ENCODE assay signal across 18 cellular contexts in the genomic region with DNA sequence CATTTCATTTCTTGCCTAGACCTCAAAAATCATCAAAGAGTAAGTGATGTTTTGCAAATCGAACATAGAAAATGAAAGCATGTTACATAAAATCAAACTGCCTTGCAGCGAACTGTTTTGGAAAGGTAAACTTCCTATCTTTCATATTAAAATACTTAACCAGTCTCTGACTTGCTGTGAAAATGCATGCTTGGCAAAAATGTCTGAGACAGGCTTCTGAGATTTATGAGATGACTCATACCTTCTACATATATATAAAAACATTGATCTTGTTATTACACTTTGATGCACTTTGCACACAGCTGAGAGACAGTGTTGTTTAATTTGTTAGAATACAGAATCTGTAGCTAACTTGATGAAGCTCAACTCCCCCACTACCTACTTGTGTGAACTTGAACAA.
DNase-seq lines count a peak whose midpoint lies in the region; ATAC-seq and TF ChIP-seq lines count a peak whose summit lies in the region.
"Had no signal": no experiment of that assay in that cellular context is flagged by ENCODE, and none has a peak within 500 bp of the region (broad histone marks: within the 10 kb centered on the region; RNA-seq: fewer than 3 reads in every experiment).

No MANE protein-coding gene starts in this region.

- H3K27ac ChIP-seq in mammary epithelial cell (ENCODE audit: insufficient read depth, low read depth, low read length) = no peak overlapping the region
- no peak overlapping the region for H3K27ac ChIP-seq in osteoblast (ENCODE audit: low read depth, low read length)
- H3K27ac ChIP-seq in trophoblast cell (ENCODE audit: low read depth, low read length) = no peak overlapping the region
- H3K27ac ChIP-seq: C4-2B, dorsolateral prefrontal cortex had no signal

- H4K20me1 ChIP-seq in mammary epithelial cell (ENCODE audit: insufficient read depth, low read length) = no peaks in the 10 kb centered on the region
- no peaks in the 10 kb centered on the region for H4K20me1 ChIP-seq in osteoblast (ENCODE audit: insufficient read depth, low read length)

- peak; percentile 66 for ATAC-seq in GM19351 (IDR thresholded peaks at IDR 0.05; ENCODE audit: unreplicated experiment)
- ATAC-seq: K562 had no signal

- H2AFZ ChIP-seq in mammary epithelial cell (ENCODE audit: low read depth, low read length) = no peak overlapping the region
- H2AFZ ChIP-seq in osteoblast (ENCODE audit: low read length) = no peak overlapping the region
- H2AFZ ChIP-seq in trophoblast cell (ENCODE audit: insufficient read depth, low read length, poor library complexity) = no peak overlapping the region

- H2AK5ac ChIP-seq in trophoblast cell (ENCODE audit: low read length) = no peak overlapping the region

- in situ Hi-C loops in mammary epithelial cell (cut with MboI; ENCODE audit: low sequenced_read_pairs in 2 of 2) = no loop called here

- no peak overlapping the region for H4K91ac ChIP-seq in trophoblast cell (ENCODE audit: low read depth, low read length)

- intact Hi-C loops in mammary epithelial cell (cut with micrococcal nuclease) = loop anchor here (10.0 kb wide), 1 partner anchor 594 kb away; no protein-coding TSS in a partner anchor

- no peaks in the 10 kb centered on the region for H3K79me1 ChIP-seq in trophoblast cell (ENCODE audit: low read length)

- BruUV-seq in mammary epithelial cell (replicated peaks; lab: Mats Ljungman, UMichigan) = no TSS peak

- H3K14ac ChIP-seq in trophoblast cell (ENCODE audit: low read length) = no peak overlapping the region

- no peak overlapping the region for H3K4ac ChIP-seq in trophoblast cell (ENCODE audit: low read depth, low read length)

- TF ChIP-seq CTCF in mammary epithelial cell (conservative IDR thresholded peaks at IDR 0.05 in 1 of 2, IDR thresholded peaks at IDR 0.05 in 1 of 2; ENCODE audit: extremely low read depth in 1 of 2, insufficient read depth in 1 of 2, low read depth in 1 of 2, low read length in 2 of 2) = no peak
- TF ChIP-seq CTCF in osteoblast (IDR thresholded peaks at IDR 0.05; ENCODE audit: extremely low read depth, low read depth, low read length) = no peak

- peak overlapping the region; percentile 31 for H3K4me2 ChIP-seq in mammary epithelial cell (ENCODE audit: insufficient read depth, low read depth, low read length)
- H3K4me2 ChIP-seq in osteoblast (ENCODE audit: insufficient read depth, low read length) = peak overlapping the region; percentile 75
- H3K4me2 ChIP-seq in trophoblast cell (ENCODE audit: low read length) = no peak overlapping the region

- H2BK5ac ChIP-seq in trophoblast cell (ENCODE audit: low read depth, low read length, poor library complexity) = no peak overlapping the region

- H3K4me1 ChIP-seq in mammary epithelial cell (ENCODE audit: insufficient read depth, low read length) (peaks cover 17% of the 10 kb centered on the region), osteoblast (ENCODE audit: insufficient read depth, low read length) (peaks cover 4% of the 10 kb centered on the region), trophoblast cell (ENCODE audit: control insufficient read depth in 1 of 2, insufficient read depth in 2 of 2, low read length in 2 of 2) (no peaks in the 10 kb centered on the region)
- H3K4me1 ChIP-seq: HAP-1 had no signal

- H3K79me2 ChIP-seq in mammary epithelial cell (ENCODE audit: insufficient read depth, low read length) = no peaks in the 10 kb centered on the region
- H3K79me2 ChIP-seq in osteoblast (ENCODE audit: insufficient read depth, low read length) = peaks cover 36% of the 10 kb centered on the region
- H3K79me2 ChIP-seq in trophoblast cell (ENCODE audit: control insufficient read depth, insufficient read depth, low read length, poor library complexity) = no peaks in the 10 kb centered on the region

- CTCF ChIA-PET in mammary epithelial cell (lab: Charles Lee; ENCODE audit: low non-redundant PET) = no interaction called here

- H2BK12ac ChIP-seq in trophoblast cell (ENCODE audit: low read length) = no peak overlapping the region

- H4K12ac ChIP-seq in trophoblast cell (ENCODE audit: low read depth, low read length) = no peak overlapping the region

- no peak overlapping the region for H4K8ac ChIP-seq in trophoblast cell (ENCODE audit: low read depth, low read length)

- H3K36me3 ChIP-seq in mammary epithelial cell (ENCODE audit: insufficient read depth, low read length) = no peaks in the 10 kb centered on the region
- H3K36me3 ChIP-seq in osteoblast (ENCODE audit: insufficient read depth, low read length) = no peaks in the 10 kb centered on the region
- H3K36me3 ChIP-seq in trophoblast cell (ENCODE audit: control insufficient read depth in 1 of 2, insufficient read depth in 2 of 2, low read length in 2 of 2) = no peaks in the 10 kb centered on the region
- H3K36me3 ChIP-seq: HAP-1 had no signal

- H3K9ac ChIP-seq in mammary epithelial cell (ENCODE audit: insufficient read depth, low read length) = no peak overlapping the region
- H3K9ac ChIP-seq in trophoblast cell (ENCODE audit: low read length) = no peak overlapping the region

- H3K23ac ChIP-seq in trophoblast cell (ENCODE audit: low read length) = no peak overlapping the region

- H3K4me3 ChIP-seq in mammary epithelial cell (replicated peaks in 1 of 3; ENCODE audit: insufficient read depth in 1 of 3, low read depth in 2 of 3, low read length in 3 of 3) = no peak overlapping the region
- H3K4me3 ChIP-seq in osteoblast (ENCODE audit: insufficient read depth, low read length) = peak overlapping the region; percentile 53
- no peak overlapping the region for H3K4me3 ChIP-seq in trophoblast cell (ENCODE audit: low read depth, low read length)
- H3K4me3 ChIP-seq: dorsolateral prefrontal cortex, HAP-1, K562 had no signal

- no peaks in the 10 kb centered on the region for H3K9me3 ChIP-seq in mammary epithelial cell (replicated peaks; ENCODE audit: insufficient read depth, low read length)
- H3K9me3 ChIP-seq in osteoblast (ENCODE audit: low read depth, low read length) = no peaks in the 10 kb centered on the region
- no peaks in the 10 kb centered on the region for H3K9me3 ChIP-seq in trophoblast cell (ENCODE audit: insufficient read depth, low read depth, low read length)
- H3K9me3 ChIP-seq: HAP-1 had no signal

- H2BK120ac ChIP-seq in trophoblast cell (ENCODE audit: insufficient read depth, low read length, poor library complexity) = no peak overlapping the region

- DNase-seq in NCI-H226 (peak; percentile 48), mammary epithelial cell (peak; percentile 43), osteoblast (ENCODE audit: insufficient read length, low spot score, missing footprints) (peak; percentile 50), trophoblast cell (no peak), hippocampal formation (lab: John Stamatoyannopoulos, UW) (no peak), NCI-H446 (lab: John Stamatoyannopoulos, UW) (no peak)
- DNase-seq: activated CD4-positive, alpha-beta T cell treated with anti-CD3 and anti-CD28 coated beads, Interleukin-2, amount 50 U/mL, for 4 hours; DMS79 treated with DMSO at 0.1 percent for 48 hours; dorsolateral prefrontal cortex; foreskin melanocyte; immature natural killer cell; NCI-H146; NCI-H526; nucleus accumbens had no signal

- dilution Hi-C loops in mammary epithelial cell (cut with HindIII; ENCODE audit: low sequenced_read_pairs) = no loop called here

- H3K18ac ChIP-seq in trophoblast cell (ENCODE audit: low read length) = no peak overlapping the region

- whole genome bisulfite sequencing in mammary epithelial cell (ENCODE audit: low coverage, missing lambda C conversion rate) = 54% methylated on average over 2 of the region's 2 CpGs
- WGBS in trophoblast cell (ENCODE audit: extremely low coverage, insufficient coverage, insufficient read length) = no CpG with 5 or more reads among the region's 2 CpGs

- H3K27me3 ChIP-seq in mammary epithelial cell (ENCODE audit: insufficient read depth, low read length) (no peaks in the 10 kb centered on the region), osteoblast (ENCODE audit: insufficient read depth, low read length) (no peaks in the 10 kb centered on the region), trophoblast cell (ENCODE audit: insufficient read depth, low read length) (no peaks in the 10 kb centered on the region)
- H3K27me3 ChIP-seq: dorsolateral prefrontal cortex had no signal

Comparison
In these comparisons a context has a peak if more than half of its experiments do, and no peak if none do; other contexts are left out.
1. DNase-seq: peak in NCI-H226 (single experiment), mammary epithelial cell (single experiment) and osteoblast (single experiment); none in trophoblast cell (0 of 2), hippocampal formation (0 of 2) and NCI-H446 (0 of 2).